In genomic region chr6:41547799-41548097, GRCh38 we compare ENCODE assay signal across 8 cellular contexts. TPM values are rescaled to one million over a fixed set of nuclear protein-coding genes. Genes with fewer than 3 reads are reported as not detected.
DNase-seq lines count a peak whose midpoint lies in the region; ATAC-seq and TF ChIP-seq lines count a peak whose summit lies in the region.

No MANE protein-coding gene starts in this region.

- peak overlapping the region; percentile 69; the same call in 1 of the 2 replicates for H3K9ac ChIP-seq in iPS-20b (ENCODE audit: low read depth, low read length)

- H3K4me3 Mint-ChIP-seq in activated naive CD8-positive, alpha-beta T cell treated with anti-CD3 and anti-CD28 coated beads for 36 hours: peak overlapping the region; percentile 90
- H3K4me3 Mint-ChIP-seq in stimulated activated effector memory CD8-positive, alpha-beta T cell treated with anti-CD3 and anti-CD28 coated beads, Interleukin-12 subunit alpha, Interleukin-12 subunit beta, amount 100 ng/mL, for 72 hours: peak overlapping the region; percentile 84

- DNase-seq in HFF-Myc (ENCODE audit: extremely low read depth, low read depth) (no peak), NCI-H2171 (lab: John Stamatoyannopoulos, UW) (no peak), NCI-H2196 (lab: John Stamatoyannopoulos, UW; ENCODE audit: unreplicated experiment) (no peak)
- no peak for DNase-seq in activated naive CD8-positive, alpha-beta T cell treated with anti-CD3 and anti-CD28 coated beads for 36 hours
- DNase-seq in stimulated activated effector memory CD8-positive, alpha-beta T cell treated with anti-CD3 and anti-CD28 coated beads, Interleukin-12 subunit alpha, Interleukin-12 subunit beta, amount 100 ng/mL, for 72 hours (ENCODE audit: low spot score in 2 of 2): peak in 1 of 2 donors; percentile 60

- peaks cover 6% of the 10 kb centered on the region for H3K36me3 Mint-ChIP-seq in activated naive CD8-positive, alpha-beta T cell treated with anti-CD3 and anti-CD28 coated beads for 36 hours
- peaks cover 54% of the 10 kb centered on the region for H3K36me3 Mint-ChIP-seq in stimulated activated effector memory CD8-positive, alpha-beta T cell treated with anti-CD3 and anti-CD28 coated beads, Interleukin-12 subunit alpha, Interleukin-12 subunit beta, amount 100 ng/mL, for 72 hours

- H3K27ac ChIP-seq in iPS-20b (ENCODE audit: low read length): no peak overlapping the region

- H3K9me3 ChIP-seq in iPS-20b (ENCODE audit: insufficient read depth, low read depth, low read length): no peaks in the 10 kb centered on the region

- peaks cover 14% of the 10 kb centered on the region for H3K4me1 Mint-ChIP-seq in activated naive CD8-positive, alpha-beta T cell treated with anti-CD3 and anti-CD28 coated beads for 36 hours
- peaks cover 60% of the 10 kb centered on the region for H3K4me1 Mint-ChIP-seq in stimulated activated effector memory CD8-positive, alpha-beta T cell treated with anti-CD3 and anti-CD28 coated beads, Interleukin-12 subunit alpha, Interleukin-12 subunit beta, amount 100 ng/mL, for 72 hours

- ATAC-seq in stimulated activated effector memory CD8-positive, alpha-beta T cell treated with anti-CD3 and anti-CD28 coated beads, Interleukin-12 subunit alpha, Interleukin-12 subunit beta, amount 100 ng/mL, for 72 hours: no peak
- no peak for ATAC-seq in GM18519 (IDR thresholded peaks at IDR 0.05; ENCODE audit: low FRiP score, unreplicated experiment)
- ATAC-seq in GM21737 (IDR thresholded peaks at IDR 0.05; ENCODE audit: unreplicated experiment): no peak

- H3K4me3 ChIP-seq in HFF-Myc (replicated peaks; ENCODE audit: low read depth, low read length): peak overlapping the region; percentile 70
- H3K4me3 ChIP-seq in iPS-20b (ENCODE audit: low read length): peak overlapping the region; percentile 92

- no peak for TF ChIP-seq CTCF in HFF-Myc (IDR thresholded peaks at IDR 0.05; ENCODE audit: low read depth, low read length, missing control alignments)

- no peaks in the 10 kb centered on the region; the same call in 1 of the 2 replicates for H3K36me3 ChIP-seq in iPS-20b (ENCODE audit: insufficient read depth, low read depth, low read length)

- H3K27me3 Mint-ChIP-seq in activated naive CD8-positive, alpha-beta T cell treated with anti-CD3 and anti-CD28 coated beads for 36 hours: peaks cover 15% of the 10 kb centered on the region

- H3K4me1 ChIP-seq in iPS-20b (ENCODE audit: insufficient read depth, low read length): peaks cover 44% of the 10 kb centered on the region

- H3K9me3 Mint-ChIP-seq in activated naive CD8-positive, alpha-beta T cell treated with anti-CD3 and anti-CD28 coated beads for 36 hours: no peaks in the 10 kb centered on the region
- no peaks in the 10 kb centered on the region for H3K9me3 Mint-ChIP-seq in stimulated activated effector memory CD8-positive, alpha-beta T cell treated with anti-CD3 and anti-CD28 coated beads, Interleukin-12 subunit alpha, Interleukin-12 subunit beta, amount 100 ng/mL, for 72 hours

- peaks cover 85% of the 10 kb centered on the region for H3K27me3 ChIP-seq in iPS-20b (ENCODE audit: insufficient read depth, low read length)

- H3K27ac Mint-ChIP-seq in activated naive CD8-positive, alpha-beta T cell treated with anti-CD3 and anti-CD28 coated beads for 36 hours: no peak overlapping the region
- peak overlapping the region; percentile 71 for H3K27ac Mint-ChIP-seq in stimulated activated effector memory CD8-positive, alpha-beta T cell treated with anti-CD3 and anti-CD28 coated beads, Interleukin-12 subunit alpha, Interleukin-12 subunit beta, amount 100 ng/mL, for 72 hours

RNA-seq across cellular contexts. Expression of gene FOXP4, which starts 1.6 kb away (rescaled TPM):
- 10 to 100 TPM; 11.1 to 11.3 TPM for total RNA-seq in activated naive CD8-positive, alpha-beta T cell treated with anti-CD3 and anti-CD28 coated beads for 36 hours
